17 cellular contexts compared by ENCODE assay signal in the genomic region with DNA sequence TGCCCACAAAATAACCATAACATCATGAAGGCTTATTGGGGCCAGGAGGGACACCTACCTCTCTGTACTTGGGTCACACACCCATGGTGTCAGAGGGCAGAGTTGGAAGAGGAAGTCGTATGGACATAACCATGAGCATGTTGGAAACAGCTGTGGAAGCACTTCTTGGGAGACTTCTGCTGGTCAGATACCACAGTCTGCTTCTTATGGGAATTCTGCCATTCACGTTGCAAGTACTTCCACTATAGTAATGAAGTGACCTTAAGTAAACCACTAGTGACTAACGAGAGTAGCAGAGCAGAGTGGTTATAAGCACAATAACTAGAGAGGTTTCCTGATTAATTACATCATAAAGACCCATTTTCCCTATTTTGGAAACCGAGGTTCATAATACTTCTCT.
DNase-seq lines count a peak whose midpoint lies in the region; TF ChIP-seq lines count a peak whose summit lies in the region.
"Had no signal": no experiment of that assay in that cellular context is flagged by ENCODE, and none has a peak within 500 bp of the region (broad histone marks: within the 10 kb centered on the region; RNA-seq: fewer than 3 reads in every experiment).

No MANE protein-coding gene starts in this region.

- no peaks in the 10 kb centered on the region for H3K9me3 ChIP-seq in MG63

- H3K4me3 ChIP-seq in MG63 = no peak overlapping the region

- H3K36me3 ChIP-seq in MG63 = no peaks in the 10 kb centered on the region

- no peaks in the 10 kb centered on the region for H3K27me3 ChIP-seq in MG63

- peak; percentile 13 for DNase-seq in SKM-1 treated with dmso at 0.1 percent for 144 hours (lab: John Stamatoyannopoulos, UW; ENCODE audit: unreplicated experiment)
- DNase-seq in SKM-1 (lab: John Stamatoyannopoulos, UW; ENCODE audit: unreplicated experiment) = no peak
- peak; percentile 37 for DNase-seq in amniotic epithelial cell (ENCODE audit: low read depth)
- DNase-seq in fibroblast of peridontal ligament (ENCODE audit: extremely low read depth) = peak; percentile 35
- no peak for DNase-seq in erythroblast (lab: John Stamatoyannopoulos, UW)
- no peak for DNase-seq in MG63
- DNase-seq in central memory CD4-positive, alpha-beta T cell = no peak
- DNase-seq in NCI-H2227 (lab: John Stamatoyannopoulos, UW; ENCODE audit: unreplicated experiment) = no peak
- DNase-seq: 8988T; CD4-positive, CD25-positive, alpha-beta regulatory T cell; DMS79; GDM1; KG1; NCI-H1105 treated with DMSO at 0.1 percent for 48 hours; NCI-H187 treated with DMSO at 0.1 percent for 48 hours; NCI-H2171; Right ventricle myocardium superior had no signal

- no peak for TF ChIP-seq POLR2A in erythroblast (IDR thresholded peaks at IDR 0.05; ENCODE audit: low read length)

Comparison
In these comparisons a context has a peak if more than half of its experiments do, and no peak if none do; other contexts are left out.
1. DNase-seq: peak in SKM-1 treated with dmso at 0.1 percent for 144 hours (single experiment), amniotic epithelial cell (single experiment) and fibroblast of peridontal ligament (single experiment); none in SKM-1 (single experiment), erythroblast (0 of 2), MG63 (single experiment), central memory CD4-positive, alpha-beta T cell (single experiment) and NCI-H2227 (single experiment).